ENCODE assay signal across 1 cellular context in genomic region chr6:36381502-36382389, GRCh38.
TF ChIP-seq lines count a peak whose summit lies in the region.

No MANE protein-coding gene starts in this region.

TF ChIP-seq in GM12878, 131 proteins besides CTCF, POLR2A, EP300 and RAD21 (continued from another document and continues in another):
- TF ChIP-seq HDAC2 (IDR thresholded peaks at IDR 0.05) (no peak), PAX8 (IDR thresholded peaks at IDR 0.05) (no peak), PAX5 (IDR thresholded peaks at IDR 0.05; ENCODE audit: borderline replicate concordance, low read depth, low read length) (no peak), NR2F1 (conservative IDR thresholded peaks at IDR 0.05) (no peak), TAF1 (IDR thresholded peaks at IDR 0.05; ENCODE audit: borderline replicate concordance, low read depth, low read length) (no peak), ZNF274 (IDR thresholded peaks at IDR 0.05; ENCODE audit: insufficient read depth, insufficient read length) (no peak), BCL3 (IDR thresholded peaks at IDR 0.05; ENCODE audit: borderline replicate concordance, insufficient read depth, low read depth, low read length, poor library complexity, severe bottlenecking) (no peak), SREBF2 (IDR thresholded peaks at IDR 0.05; ENCODE audit: low read length) (no peak), STAT1 (conservative IDR thresholded peaks at IDR 0.05) (no peak), ZZZ3 (IDR thresholded peaks at IDR 0.05; ENCODE audit: control insufficient read depth, insufficient read length, low read depth) (no peak), ETV6 (conservative IDR thresholded peaks at IDR 0.05 in 1 of 2, IDR thresholded peaks at IDR 0.05 in 1 of 2; ENCODE audit: borderline replicate concordance in 1 of 2, low read depth in 1 of 2) (no peak), BCL11A (IDR thresholded peaks at IDR 0.05; ENCODE audit: low read depth, low read length) (0 out of 2 replicates have a peak, but pooled peaks have one; percentile 12), ZBTB4 (CRISPR knock-in tag; IDR thresholded peaks at IDR 0.05) (no peak), YY1 (IDR thresholded peaks at IDR 0.05; ENCODE audit: low read depth, low read length) (no peak), EGR1 (IDR thresholded peaks at IDR 0.05; ENCODE audit: borderline replicate concordance in 1 of 2, low read depth in 2 of 2, low read length in 2 of 2) (no peak), POLR2AphosphoS2 (IDR thresholded peaks at IDR 0.05; ENCODE audit: low read depth, low read length) (no peak), YBX1 (IDR thresholded peaks at IDR 0.05) (no peak), ZSCAN29 (IDR thresholded peaks at IDR 0.05) (no peak), IRF3 (IDR thresholded peaks at IDR 0.05) (no peak), NKRF (conservative IDR thresholded peaks at IDR 0.05) (no peak), IKZF2 (IDR thresholded peaks at IDR 0.05) (peak; percentile 27 to 41; a peak in 2 of 4 replicates), ASH2L (IDR thresholded peaks at IDR 0.05; ENCODE audit: borderline replicate concordance, low read depth) (no peak), SPI1 (IDR thresholded peaks at IDR 0.05; ENCODE audit: borderline replicate concordance, insufficient read depth, low read depth, low read length) (peak; percentile 35; the same call in 1 of the 2 replicates), GABPA (IDR thresholded peaks at IDR 0.05; ENCODE audit: low read depth) (no peak), SUPT20H (IDR thresholded peaks at IDR 0.05; ENCODE audit: borderline replicate concordance, control insufficient read depth, low read depth, low read length) (no peak), STAT3 (IDR thresholded peaks at IDR 0.05; ENCODE audit: low read depth, low read length) (no peak), RCOR1 (conservative IDR thresholded peaks at IDR 0.05; ENCODE audit: low read depth, low read length) (no peak), TCF3 (IDR thresholded peaks at IDR 0.05; ENCODE audit: borderline replicate concordance, insufficient read depth, low read depth, low read length) (no peak), PBX3 (IDR thresholded peaks at IDR 0.05; ENCODE audit: insufficient replicate concordance, low read depth, low read length) (no peak), PRDM15 (CRISPR knock-in tag; IDR thresholded peaks at IDR 0.05) (no peak), E2F8 (IDR thresholded peaks at IDR 0.05; ENCODE audit: low read depth, partially characterized antibody) (no peak), NR2C1 (IDR thresholded peaks at IDR 0.05) (no peak), RBBP5 (conservative IDR thresholded peaks at IDR 0.05) (no peak), SMAD1 (IDR thresholded peaks at IDR 0.05; ENCODE audit: low read depth, partially characterized antibody) (no peak), MEF2B (IDR thresholded peaks at IDR 0.05; ENCODE audit: partially characterized antibody, poor library complexity, severe bottlenecking) (peak; percentile 65), ZNF622 (IDR thresholded peaks at IDR 0.05) (no peak), MAX (IDR thresholded peaks at IDR 0.05; ENCODE audit: low read depth, low read length) (no peak), MXI1 (IDR thresholded peaks at IDR 0.05; ENCODE audit: low read depth, low read length) (no peak), HCFC1 (IDR thresholded peaks at IDR 0.05; ENCODE audit: low read length) (no peak), CUX1 (IDR thresholded peaks at IDR 0.05; ENCODE audit: insufficient replicate concordance, low read depth, low read length) (no peak), KDM1A (IDR thresholded peaks at IDR 0.05; ENCODE audit: borderline replicate concordance) (no peak), SREBF1 (IDR thresholded peaks at IDR 0.05; ENCODE audit: low read length) (no peak)
